In genomic region chr10:90858489-90858968, GRCh38 we compare ENCODE assay signal across 8 cellular contexts. TPM values are rescaled to one million over a fixed set of nuclear protein-coding genes. Genes with fewer than 3 reads are reported as not detected.
DNase-seq lines count a peak whose midpoint lies in the region; ATAC-seq and TF ChIP-seq lines count a peak whose summit lies in the region.

No MANE protein-coding gene starts in this region.

- no peaks in the 10 kb centered on the region for H3F3A ChIP-seq in DOHH2 (ENCODE audit: control insufficient read depth, insufficient read depth)

- DNase-seq in SJSA1 (ENCODE audit: low read depth in 1 of 2, low spot score in 2 of 2) = no peak
- DNase-seq in fibroblast of the aortic adventitia (ENCODE audit: low read depth) = no peak
- no peak for DNase-seq in progenitor cell of endocrine pancreas (ENCODE audit: low spot score, unreplicated experiment)
- DNase-seq in HK-2 (ENCODE audit: unreplicated experiment) = no peak
- no peak for DNase-seq in NCI-H187 treated with DMSO at 0.1 percent for 48 hours (lab: John Stamatoyannopoulos, UW)

- no peaks in the 10 kb centered on the region for H3K9me3 Mint-ChIP-seq in progenitor cell of endocrine pancreas (ENCODE audit: low read depth)

- H3K36me3 Mint-ChIP-seq in progenitor cell of endocrine pancreas (ENCODE audit: insufficient read depth) = no peaks in the 10 kb centered on the region

- no peaks in the 10 kb centered on the region for H3K9me2 ChIP-seq in DOHH2 (replicated peaks; ENCODE audit: control insufficient read depth, low read length)

- TF ChIP-seq CTCF in DOHH2 (IDR thresholded peaks at IDR 0.05; ENCODE audit: low read depth, low read length, poor library complexity, severe bottlenecking) (no peak), fibroblast of the aortic adventitia (IDR thresholded peaks at IDR 0.05; ENCODE audit: insufficient read depth, low read length) (no peak), progenitor cell of endocrine pancreas (IDR thresholded peaks at IDR 0.05; ENCODE audit: unreplicated experiment) (no peak)

- no peaks in the 10 kb centered on the region for H3K79me2 ChIP-seq in DOHH2 (ENCODE audit: control insufficient read depth, low read length)

- H3K36me3 ChIP-seq in DOHH2 (ENCODE audit: control insufficient read depth, low read length) (no peaks in the 10 kb centered on the region), SJSA1 (peaks cover 5% of the 10 kb centered on the region; the same call in 1 of the 2 replicates)

- peak overlapping the region; percentile 54 for H3K4me3 ChIP-seq in DOHH2 (ENCODE audit: low read length)
- peak overlapping the region; percentile 94 for H3K4me3 ChIP-seq in SJSA1
- H3K4me3 ChIP-seq in fibroblast of the aortic adventitia (ENCODE audit: low read depth, low read length) = peak overlapping the region; percentile 75

- H3K4me2 ChIP-seq in DOHH2 (ENCODE audit: low read length) = peak overlapping the region; percentile 64

- H3K27me3 ChIP-seq in DOHH2 (ENCODE audit: control insufficient read depth, low read length) = peaks cover 62% of the 10 kb centered on the region
- peaks cover 18% of the 10 kb centered on the region for H3K27me3 ChIP-seq in SJSA1 (replicated peaks)

- peak overlapping the region; percentile 82 for H3K27ac Mint-ChIP-seq in progenitor cell of endocrine pancreas

- H3K9me3 ChIP-seq in DOHH2 (ENCODE audit: control insufficient read depth, insufficient read depth, low read length) = no peaks in the 10 kb centered on the region
- peaks cover 4% of the 10 kb centered on the region; the same call in 1 of the 2 replicates for H3K9me3 ChIP-seq in SJSA1 (replicated peaks)

- H3K4me1 ChIP-seq in DOHH2 (ENCODE audit: control insufficient read depth, low read length) (peaks cover 7% of the 10 kb centered on the region), SJSA1 (replicated peaks) (peaks cover 35% of the 10 kb centered on the region)

- ATAC-seq in GM18498 (IDR thresholded peaks at IDR 0.05; ENCODE audit: unreplicated experiment) = no peak
- ATAC-seq in GM21528 (IDR thresholded peaks at IDR 0.05; ENCODE audit: low FRiP score, unreplicated experiment) = no peak

- peaks cover 81% of the 10 kb centered on the region for H3K27me3 Mint-ChIP-seq in progenitor cell of endocrine pancreas

- peaks cover 3% of the 10 kb centered on the region for H3K4me1 Mint-ChIP-seq in progenitor cell of endocrine pancreas (ENCODE audit: low read depth)

- H3K4me3 Mint-ChIP-seq in progenitor cell of endocrine pancreas (ENCODE audit: low read depth) = peak overlapping the region; percentile 80

- H3K27ac ChIP-seq in DOHH2 (ENCODE audit: low read depth, low read length) (no peak overlapping the region), SJSA1 (peak overlapping the region; percentile 79)

- no peaks in the 10 kb centered on the region for H4K20me1 ChIP-seq in DOHH2 (ENCODE audit: control insufficient read depth, insufficient read depth, low read depth, low read length)

RNA-seq across cellular contexts. Expression of gene HTR7, which starts 0.7 kb away (rescaled TPM):
- total RNA-seq in SJSA1 (2014; rRNA removed; shearing (Covaris generic)) = 0.88 and 1.8 TPM in 2 replicates
- 0.25 and 4.6 TPM in 2 replicates for total RNA-seq in fibroblast of the aortic adventitia (ENCODE audit: low replicate concordance)
- 0.93 TPM in 2 replicates for total RNA-seq in progenitor cell of endocrine pancreas

RNA-seq across cellular contexts. Expression of gene RPP30, which starts 13.2 kb away (rescaled TPM):
- 60.7 and 79.0 TPM in 2 replicates for total RNA-seq in SJSA1 (2014; rRNA removed; shearing (Covaris generic))
- total RNA-seq in fibroblast of the aortic adventitia (ENCODE audit: low replicate concordance) = 19.3 and 61.4 TPM in 2 replicates
- 51.8 and 53.5 TPM in 2 replicates for total RNA-seq in progenitor cell of endocrine pancreas
